Comparison of ENCODE assay signal across 8 cellular contexts in genomic region chr7:151342811-151343210, GRCh38. TPM values are rescaled to one million over a fixed set of nuclear protein-coding genes. Genes with fewer than 3 reads are reported as not detected.
A peak's percentile ranks its signal among the peaks of the same experiment; 100 is the strongest.
DNase-seq lines count a peak whose midpoint lies in the region; ATAC-seq and TF ChIP-seq lines count a peak whose summit lies in the region.

No MANE protein-coding gene starts in this region.

- H3K4me3 ChIP-seq in hepatocyte (peak overlapping the region; percentile 56), subcutaneous abdominal adipose tissue (ENCODE audit: low read depth in 1 of 5, low read length in 5 of 5) (peak overlapping the region; percentile 74 to 89 (median 80))

- H3K9me3 ChIP-seq in hepatocyte (ENCODE audit: low read depth) (no peaks in the 10 kb centered on the region), subcutaneous abdominal adipose tissue (ENCODE audit: control insufficient read depth in 5 of 5, low read length in 5 of 5) (peaks cover 0 to 2% (median 0%) of the 10 kb centered on the region in 5 donors)

- ATAC-seq in activated CD4-positive, alpha-beta T cell treated with anti-CD3 and anti-CD28 coated beads for 36 hours = no peak

- CTCF ChIA-PET in activated CD4-positive, alpha-beta T cell treated with anti-CD3 and anti-CD28 coated beads for 36 hours (lab: Charles Lee) = interaction anchor here (0.7 to 3.5 kb wide), 5 partner anchors 10 to 1720 kb away, joined by 3 to 45 read pairs (median 4); no protein-coding TSS in a partner anchor

- peak overlapping the region; percentile 76 for H3K4me3 Mint-ChIP-seq in activated CD4-positive, alpha-beta T cell treated with anti-CD3 and anti-CD28 coated beads for 36 hours

- H2AFZ ChIP-seq in hepatocyte = no peak overlapping the region

- peak overlapping the region; percentile 77 for H3K4me2 ChIP-seq in hepatocyte

- peaks cover 27% of the 10 kb centered on the region for H3K79me2 ChIP-seq in hepatocyte

- 85% methylated on average over 8 of the region's 8 CpGs for WGBS in hepatocyte (ENCODE audit: low lambda C conversion rate, missing lambda C conversion rate)

- H3K27ac Mint-ChIP-seq in activated CD4-positive, alpha-beta T cell treated with anti-CD3 and anti-CD28 coated beads for 36 hours = peak overlapping the region; percentile 78

- intact Hi-C loops in activated CD4-positive, alpha-beta T cell treated with anti-CD3 and anti-CD28 coated beads for 36 hours (cut with DNase I, micrococcal nuclease) = loop anchor here (1.0 to 10.0 kb wide), 8 partner anchors 7 to 1628 kb away; partner anchors contain the start of genes ACTR3C (in 1 of the 2), GALNT11 (in 1 of the 2), GIMAP4 (in 1 of the 2) and KMT2C (in 1 of the 2)

- peak; percentile 23 for DNase-seq in activated CD4-positive, alpha-beta T cell treated with anti-CD3 and anti-CD28 coated beads for 36 hours
- no peak for DNase-seq in activated CD4-positive, alpha-beta T cell treated with anti-CD3 and anti-CD28 coated beads for 1 hour
- DNase-seq in hepatocyte (ENCODE audit: low spot score) = no peak
- no peak for DNase-seq in AG08395 (ENCODE audit: low spot score)
- DNase-seq in NCI-H146 treated with DMSO at 0.1 percent for 48 hours (lab: John Stamatoyannopoulos, UW; ENCODE audit: unreplicated experiment) = no peak
- DNase-seq in NCI-H345 (lab: John Stamatoyannopoulos, UW) = no peak

- TF ChIP-seq CTCF in VCaP (conservative IDR thresholded peaks at IDR 0.05) = no peak
- no peak for TF ChIP-seq CTCF in hepatocyte (IDR thresholded peaks at IDR 0.05; ENCODE audit: poor library complexity)

- peaks cover 49% of the 10 kb centered on the region for H3K4me1 Mint-ChIP-seq in activated CD4-positive, alpha-beta T cell treated with anti-CD3 and anti-CD28 coated beads for 36 hours

- H3K9me2 ChIP-seq in hepatocyte (replicated peaks; ENCODE audit: insufficient read depth) = no peaks in the 10 kb centered on the region

- no peaks in the 10 kb centered on the region for H3K27me3 Mint-ChIP-seq in activated CD4-positive, alpha-beta T cell treated with anti-CD3 and anti-CD28 coated beads for 36 hours

- H3K4me1 ChIP-seq in hepatocyte (ENCODE audit: insufficient read depth) = peaks cover 23% of the 10 kb centered on the region
- H3K4me1 ChIP-seq in subcutaneous abdominal adipose tissue (ENCODE audit: control insufficient read depth in 5 of 5, insufficient read depth in 5 of 5, low read length in 5 of 5) = peaks cover 3 to 37% (median 28%) of the 10 kb centered on the region in 5 donors

- peak overlapping the region in 4 of 5 donors; percentile 54 to 82 (median 74) for H3K9ac ChIP-seq in subcutaneous abdominal adipose tissue (ENCODE audit: low read length in 5 of 5)

- H3K27me3 ChIP-seq in hepatocyte = no peaks in the 10 kb centered on the region
- no peaks in the 10 kb centered on the region for H3K27me3 ChIP-seq in subcutaneous abdominal adipose tissue (ENCODE audit: control insufficient read depth in 5 of 5, insufficient read depth in 4 of 5, low read length in 5 of 5)

- POLR2A ChIA-PET in activated CD4-positive, alpha-beta T cell treated with anti-CD3 and anti-CD28 coated beads for 36 hours (lab: Charles Lee) = interaction anchor here (0.6 kb wide), 1 partner anchor 17 kb away, joined by 3 read pairs; no protein-coding TSS in a partner anchor

- H3K36me3 Mint-ChIP-seq in activated CD4-positive, alpha-beta T cell treated with anti-CD3 and anti-CD28 coated beads for 36 hours (ENCODE audit: low read depth) = peaks cover 24% of the 10 kb centered on the region

- no peaks in the 10 kb centered on the region for H3K36me3 ChIP-seq in hepatocyte (replicated peaks; ENCODE audit: insufficient read depth, low read depth)
- H3K36me3 ChIP-seq in subcutaneous abdominal adipose tissue (ENCODE audit: control insufficient read depth in 5 of 5, insufficient read depth in 5 of 5, low read length in 5 of 5) = peaks cover 12 to 26% (median 18%) of the 10 kb centered on the region in 5 donors

- H3K27ac ChIP-seq in VCaP (peak overlapping the region; percentile 82), hepatocyte (no peak overlapping the region), subcutaneous abdominal adipose tissue (ENCODE audit: low read depth, low read length) (no peak overlapping the region)

- H3K9me3 Mint-ChIP-seq in activated CD4-positive, alpha-beta T cell treated with anti-CD3 and anti-CD28 coated beads for 36 hours (ENCODE audit: low read depth) = peaks cover 6% of the 10 kb centered on the region

- H4K20me1 ChIP-seq in hepatocyte (ENCODE audit: insufficient read depth, poor library complexity, severe bottlenecking) = no peaks in the 10 kb centered on the region

RNA-seq across cellular contexts. Expression of gene NUB1, which starts 1.2 kb away (rescaled TPM):
- total RNA-seq in activated CD4-positive, alpha-beta T cell treated with anti-CD3 and anti-CD28 coated beads for 36 hours = 10 to 100 TPM; 51.4 to 70.4 TPM
- total RNA-seq in hepatocyte = 38.6 and 42.5 TPM in 2 replicates
- 22.6 and 28.4 TPM in 2 replicates for polyA plus RNA-seq in hepatocyte
